In the genomic region with DNA sequence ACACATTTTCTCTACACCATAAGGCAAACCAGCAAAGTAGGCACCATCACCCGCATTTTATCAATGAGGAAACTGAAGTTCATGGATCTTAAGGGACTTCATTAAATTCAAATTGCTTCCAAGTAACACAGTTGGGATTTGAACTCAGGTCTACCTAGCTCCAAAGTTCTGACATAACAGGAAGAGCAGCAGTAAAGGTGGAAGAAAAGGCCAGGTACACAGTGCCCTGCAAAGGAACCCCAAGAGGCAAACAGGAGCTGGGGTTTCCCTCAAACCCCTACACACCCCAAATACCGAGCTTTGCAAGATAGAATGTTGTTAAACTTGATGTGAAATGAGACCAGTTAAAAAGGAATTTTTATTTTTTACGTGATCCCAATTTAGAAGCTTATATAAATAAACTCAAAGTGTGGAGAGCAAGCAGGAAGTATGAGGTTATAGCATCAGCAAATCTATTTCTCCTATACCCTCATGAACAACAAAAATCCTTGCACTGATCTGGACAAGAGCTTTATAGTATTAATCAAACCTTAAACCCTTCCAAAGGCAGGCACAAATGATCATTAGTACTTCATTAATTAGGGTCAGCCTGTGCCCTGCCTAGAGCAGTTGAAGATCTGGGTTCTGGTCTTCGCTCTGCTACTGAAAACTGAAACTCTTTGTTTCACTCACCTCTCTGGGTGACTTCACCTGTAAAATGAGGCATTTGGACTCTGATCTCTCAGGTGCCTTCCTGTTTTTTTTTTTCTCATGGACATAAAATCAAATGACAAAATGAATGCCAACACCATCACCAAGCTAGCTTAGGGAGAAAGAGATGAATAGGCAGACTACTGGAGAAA, we compare ENCODE assay signal across 15 cellular contexts. TPM values are rescaled to one million over a fixed set of nuclear protein-coding genes. Genes with fewer than 3 reads are reported as not detected.
DNase-seq lines count a peak whose midpoint lies in the region; ATAC-seq and TF ChIP-seq lines count a peak whose summit lies in the region.
"Had no signal": no experiment of that assay in that cellular context is flagged by ENCODE, and none has a peak within 500 bp of the region (broad histone marks: within the 10 kb centered on the region; RNA-seq: fewer than 3 reads in every experiment).

No MANE protein-coding gene starts in this region.

- ATAC-seq in activated T-cell treated with anti-CD3 and anti-CD28 coated beads, Interleukin-2, amount 50 U/mL, for 4 hours = peak; percentile 34 to 54
- ATAC-seq in GM19023 (IDR thresholded peaks at IDR 0.05; ENCODE audit: unreplicated experiment) = peak; percentile 55
- ATAC-seq in T-helper 17 cell = no peak
- no peak for ATAC-seq in naive thymus-derived CD4-positive, alpha-beta T cell
- ATAC-seq in right cardiac atrium = no peak
- ATAC-seq: gastrocnemius medialis had no signal

- intact Hi-C loops in naive thymus-derived CD4-positive, alpha-beta T cell (cut with micrococcal nuclease) = loop anchor here (2.0 to 5.0 kb wide), 3 partner anchors 20 to 82 kb away; no protein-coding TSS in a partner anchor
- intact Hi-C loops in right cardiac atrium (cut with DNase I) = no loop called here

- CTCF ChIA-PET in naive thymus-derived CD4-positive, alpha-beta T cell (lab: Charles Lee) = no interaction called here

- H3K27me3 Mint-ChIP-seq in activated T-cell treated with anti-CD3 and anti-CD28 coated beads, Interleukin-2, amount 50 U/mL, for 4 hours (ENCODE audit: low read depth) = no peaks in the 10 kb centered on the region
- H3K27me3 Mint-ChIP-seq in T-helper 17 cell (peaks cover 4% of the 10 kb centered on the region), endothelial cell (ENCODE audit: unreplicated experiment) (no peaks in the 10 kb centered on the region)
- no peaks in the 10 kb centered on the region for H3K27me3 Mint-ChIP-seq in naive thymus-derived CD4-positive, alpha-beta T cell

- peaks cover 30% of the 10 kb centered on the region for H3K4me1 Mint-ChIP-seq in activated T-cell treated with anti-CD3 and anti-CD28 coated beads, Interleukin-2, amount 50 U/mL, for 4 hours (ENCODE audit: low read depth)
- peaks cover 18% of the 10 kb centered on the region for H3K4me1 Mint-ChIP-seq in T-helper 17 cell
- H3K4me1 Mint-ChIP-seq in naive thymus-derived CD4-positive, alpha-beta T cell = peaks cover 24 to 60% (median 44%) of the 10 kb centered on the region in 7 donors
- no peaks in the 10 kb centered on the region for H3K4me1 Mint-ChIP-seq in endothelial cell (ENCODE audit: unreplicated experiment)

- no peak overlapping the region for H3K4me3 Mint-ChIP-seq in activated T-cell treated with anti-CD3 and anti-CD28 coated beads, Interleukin-2, amount 50 U/mL, for 4 hours
- H3K4me3 Mint-ChIP-seq in T-helper 17 cell = peak overlapping the region; percentile 43
- H3K4me3 Mint-ChIP-seq in naive thymus-derived CD4-positive, alpha-beta T cell = peak overlapping the region in 9 of 10 donors; percentile 1 to 73 (median 62)
- no peak overlapping the region for H3K4me3 Mint-ChIP-seq in endothelial cell (ENCODE audit: unreplicated experiment)
- H3K4me3 Mint-ChIP-seq: H9, neural crest cell had no signal

- H3K27ac Mint-ChIP-seq in T-helper 17 cell (peak overlapping the region; percentile 66), endothelial cell (ENCODE audit: unreplicated experiment) (no peak overlapping the region)
- H3K27ac Mint-ChIP-seq in naive thymus-derived CD4-positive, alpha-beta T cell = peak overlapping the region; percentile 50 to 89 (median 72)
- H3K27ac Mint-ChIP-seq: H9 had no signal

- H3K4me3 ChIP-seq in naive thymus-derived CD4-positive, alpha-beta T cell (ENCODE audit: low read length) = no peak overlapping the region
- H3K4me3 ChIP-seq in right cardiac atrium (ENCODE audit: low read length) = no peak overlapping the region
- H3K4me3 ChIP-seq: gastrocnemius medialis had no signal

- TF ChIP-seq CTCF in endothelial cell (IDR thresholded peaks at IDR 0.05; ENCODE audit: unreplicated experiment) = no peak

- DNase-seq in activated T-cell treated with anti-CD3 and anti-CD28 coated beads, Interleukin-2, amount 50 U/mL, for 4 hours = no peak
- DNase-seq in activated T-cell treated with anti-CD3 and anti-CD28 coated beads for 4 hours = no peak
- DNase-seq in T-helper 17 cell = no peak
- DNase-seq in naive thymus-derived CD4-positive, alpha-beta T cell = no peak
- DNase-seq in SW 1271 (lab: John Stamatoyannopoulos, UW) = no peak
- DNase-seq in right cardiac atrium = no peak
- no peak for DNase-seq in endothelial cell (ENCODE audit: low spot score)
- DNase-seq: amygdala, cerebellar nuclear complex, gastrocnemius medialis, H9, Kasumi-1, NCI-H1417 treated with DMSO at 0.1 percent for 48 hours had no signal

- peaks cover 9% of the 10 kb centered on the region for H3K36me3 Mint-ChIP-seq in activated T-cell treated with anti-CD3 and anti-CD28 coated beads, Interleukin-2, amount 50 U/mL, for 4 hours (ENCODE audit: insufficient read depth)
- H3K36me3 Mint-ChIP-seq in T-helper 17 cell (ENCODE audit: low read depth) (peaks cover 8% of the 10 kb centered on the region), endothelial cell (ENCODE audit: low read depth, unreplicated experiment) (no peaks in the 10 kb centered on the region)
- H3K36me3 Mint-ChIP-seq in naive thymus-derived CD4-positive, alpha-beta T cell = peaks cover 14 to 48% (median 26%) of the 10 kb centered on the region in 5 donors

- no peak overlapping the region for H3K27ac ChIP-seq in naive thymus-derived CD4-positive, alpha-beta T cell (ENCODE audit: low read depth, low read length)
- H3K27ac ChIP-seq in right cardiac atrium (ENCODE audit: low read length) = no peak overlapping the region

- 70% methylated on average over 4 of the region's 4 CpGs for WGBS in right cardiac atrium

- H3K4me1 ChIP-seq in naive thymus-derived CD4-positive, alpha-beta T cell (ENCODE audit: control insufficient read depth in 2 of 2, insufficient read depth in 2 of 2, low read length in 2 of 2) = peaks cover 6 to 11% of the 10 kb centered on the region in 2 donors
- H3K4me1 ChIP-seq in right cardiac atrium (ENCODE audit: control insufficient read depth, insufficient read depth, low read length) = peaks cover 2% of the 10 kb centered on the region
- H3K4me1 ChIP-seq: gastrocnemius medialis had no signal

- H3K9me3 ChIP-seq in T-helper 17 cell (ENCODE audit: control insufficient read depth, low read length, poor library complexity, severe bottlenecking) = no peaks in the 10 kb centered on the region
- no peaks in the 10 kb centered on the region for H3K9me3 ChIP-seq in naive thymus-derived CD4-positive, alpha-beta T cell (ENCODE audit: control insufficient read depth in 2 of 3, low read length in 3 of 3)
- no peaks in the 10 kb centered on the region for H3K9me3 ChIP-seq in right cardiac atrium (ENCODE audit: control insufficient read depth, low read length)
- H3K9me3 ChIP-seq: gastrocnemius medialis had no signal

- H3K27me3 ChIP-seq in naive thymus-derived CD4-positive, alpha-beta T cell (ENCODE audit: control insufficient read depth in 2 of 2, insufficient read depth in 2 of 2, low read length in 2 of 2) = no peaks in the 10 kb centered on the region
- no peaks in the 10 kb centered on the region for H3K27me3 ChIP-seq in right cardiac atrium (ENCODE audit: control insufficient read depth, insufficient read depth)
- H3K27me3 ChIP-seq: gastrocnemius medialis had no signal

- no peaks in the 10 kb centered on the region for H3K36me3 ChIP-seq in naive thymus-derived CD4-positive, alpha-beta T cell (ENCODE audit: control insufficient read depth in 2 of 3, insufficient read depth in 3 of 3, low read length in 3 of 3)
- H3K36me3 ChIP-seq: gastrocnemius medialis had no signal

- H3K9me3 Mint-ChIP-seq in activated T-cell treated with anti-CD3 and anti-CD28 coated beads, Interleukin-2, amount 50 U/mL, for 4 hours = peaks cover 6% of the 10 kb centered on the region
- H3K9me3 Mint-ChIP-seq in naive thymus-derived CD4-positive, alpha-beta T cell = peaks cover under 1 to 9% (median 6%) of the 10 kb centered on the region in 11 donors
- no peaks in the 10 kb centered on the region for H3K9me3 Mint-ChIP-seq in endothelial cell (ENCODE audit: unreplicated experiment)

- POLR2A ChIA-PET in naive thymus-derived CD4-positive, alpha-beta T cell (lab: Charles Lee) = interaction anchor here (0.7 to 2.2 kb wide), 10 partner anchors 11 to 49 kb away, joined by 3 to 7 read pairs (median 4); no protein-coding TSS in a partner anchor

RNA-seq across cellular contexts. Expression of a gene that starts 36.5 kb away (rescaled TPM):
- total RNA-seq in activated T-cell treated with anti-CD3 and anti-CD28 coated beads, Interleukin-2, amount 50 U/mL, for 4 hours = 1 to 10 TPM; 2.7 to 5.8 (median 2.7) TPM
- total RNA-seq in T-helper 17 cell (10 to 100 TPM; 50.0 to 58.8 TPM), right cardiac atrium (1 to 10 TPM; 4.3 to 7.3 (median 6.3) TPM), endothelial cell (ENCODE audit: unreplicated experiment) (4.0 TPM)
- total RNA-seq in naive thymus-derived CD4-positive, alpha-beta T cell = 10 to 100 TPM; 24.8 to 62.9 (median 27.5) TPM
- 10 to 100 TPM; 12.0 to 33.3 TPM for polyA plus RNA-seq in naive thymus-derived CD4-positive, alpha-beta T cell
- 5.1 TPM for polyA plus RNA-seq in right cardiac atrium

Comparison
In these comparisons a context has a peak if more than half of its experiments do, and no peak if none do; other contexts are left out.
1. ATAC-seq: peak in activated T-cell treated with anti-CD3 and anti-CD28 coated beads, Interleukin-2, amount 50 U/mL, for 4 hours (2 of 2) and GM19023 (single experiment); none in T-helper 17 cell (single experiment), naive thymus-derived CD4-positive, alpha-beta T cell (single experiment) and right cardiac atrium (0 of 2).
2. H3K4me3 Mint-ChIP-seq: peak in T-helper 17 cell (single experiment) and naive thymus-derived CD4-positive, alpha-beta T cell (9 of 10); none in activated T-cell treated with anti-CD3 and anti-CD28 coated beads, Interleukin-2, amount 50 U/mL, for 4 hours (single experiment) and endothelial cell (single experiment).
3. intact Hi-C loops: an anchor here in naive thymus-derived CD4-positive, alpha-beta T cell (2.0 to 5.0 kb wide); none called in right cardiac atrium.